ENCODE assay signal across 14 cellular contexts in the genomic region with DNA sequence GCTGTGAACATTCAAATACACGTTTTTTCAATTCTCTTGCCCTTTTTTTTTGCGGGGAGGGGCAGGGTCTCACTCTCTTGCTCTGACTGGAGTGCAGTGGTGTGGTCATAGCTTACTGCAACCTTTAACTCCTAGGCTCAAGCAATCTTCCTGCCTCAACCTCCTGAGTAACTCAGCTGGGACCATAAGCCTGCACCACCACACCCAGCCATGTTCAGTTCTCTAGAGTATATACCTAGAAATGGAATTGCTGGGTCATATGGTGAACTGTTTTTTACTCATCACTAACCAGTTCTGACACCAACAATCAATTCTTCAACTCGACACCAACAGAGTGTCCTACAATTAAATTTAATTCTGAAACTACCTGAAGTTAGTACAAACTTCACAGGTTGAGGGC.
A peak's percentile ranks its signal among the peaks of the same experiment; 100 is the strongest.
DNase-seq lines count a peak whose midpoint lies in the region; ATAC-seq, FAIRE-seq and TF ChIP-seq lines count a peak whose summit lies in the region.
"Had no signal": no experiment of that assay in that cellular context is flagged by ENCODE, and none has a peak within 500 bp of the region (broad histone marks: within the 10 kb centered on the region; RNA-seq: fewer than 3 reads in every experiment).

No MANE protein-coding gene starts in this region.

- ATAC-seq in WTC11 (no peak), HG02973 (IDR thresholded peaks at IDR 0.05; ENCODE audit: unreplicated experiment) (no peak)
- no peak for ATAC-seq in naive thymus-derived CD8-positive, alpha-beta T cell

- H3K27ac ChIP-seq in BLaER1 = peak overlapping the region; percentile 19
- peak overlapping the region in 1 of 8 donors; percentile 7 for H3K27ac ChIP-seq in spleen
- H3K27ac ChIP-seq: GM23248 had no signal

- 50 to 67% (median 54%) methylated on average over 3 of the region's 3 CpGs for WGBS in spleen, 5 donors

- no peak overlapping the region for H3K9ac ChIP-seq in BLaER1
- H3K9ac ChIP-seq: GM23248 had no signal

- H3K4me3 ChIP-seq in BLaER1 (no peak overlapping the region), spleen (no peak overlapping the region)
- H3K4me3 ChIP-seq: GM23248 had no signal

- intact Hi-C loops in spleen (cut with DNase I; ENCODE audit: low total_unique reads) = no loop called here

- POLR2A ChIA-PET in WTC11 (lab: Charles Lee) = no interaction called here
- POLR2A ChIA-PET in naive thymus-derived CD8-positive, alpha-beta T cell (lab: Charles Lee) = no interaction called here

- H3K4me2 ChIP-seq in BLaER1 = peak overlapping the region; percentile 63

- no peak for DNase-seq in GM18507 (ENCODE audit: extremely low spot score, insufficient read length, low read depth)
- no peak for DNase-seq in WTC11 (ENCODE audit: low spot score)
- no peak for DNase-seq in naive thymus-derived CD8-positive, alpha-beta T cell
- no peak for DNase-seq in NCI-H1436 (lab: John Stamatoyannopoulos, UW)
- no peak for DNase-seq in spleen
- no peak for DNase-seq in MV-4-11 (lab: John Stamatoyannopoulos, UW)
- DNase-seq: GM23248, islet precursor cell, NCI-H1417 treated with DMSO at 0.1 percent for 48 hours, OCI-M1 had no signal

- H3K9me3 Mint-ChIP-seq in WTC11 = no peaks in the 10 kb centered on the region
- H3K9me3 Mint-ChIP-seq in naive thymus-derived CD8-positive, alpha-beta T cell = no peaks in the 10 kb centered on the region

- peaks cover 65% of the 10 kb centered on the region for H3K36me3 ChIP-seq in BLaER1
- H3K36me3 ChIP-seq in spleen = peaks cover 2 to 61% (median 20%) of the 10 kb centered on the region in 6 donors

- TF ChIP-seq POLR2A in spleen (IDR thresholded peaks at IDR 0.05) = no peak

- CTCF ChIA-PET in WTC11 (lab: Charles Lee) = no interaction called here

- peaks cover 57% of the 10 kb centered on the region for H3K4me1 Mint-ChIP-seq in WTC11
- H3K4me1 Mint-ChIP-seq in naive thymus-derived CD8-positive, alpha-beta T cell = peaks cover 33 to 90% (median 75%) of the 10 kb centered on the region in 4 donors

- H3K4me1 ChIP-seq in BLaER1 = peaks cover 93% of the 10 kb centered on the region
- peaks cover 74 to 100% (median 95%) of the 10 kb centered on the region in 6 donors for H3K4me1 ChIP-seq in spleen

- no peak for TF ChIP-seq CTCF in WTC11 (IDR thresholded peaks at IDR 0.05)
- no peak for TF ChIP-seq CTCF in spleen (IDR thresholded peaks at IDR 0.05 in 8 of 11, conservative IDR thresholded peaks at IDR 0.05 in 3 of 11)

- H3K36me3 Mint-ChIP-seq in WTC11 = peaks cover 42% of the 10 kb centered on the region
- H3K36me3 Mint-ChIP-seq in naive thymus-derived CD8-positive, alpha-beta T cell = peaks cover 0 to 58% (median 10%) of the 10 kb centered on the region in 3 donors

- no peaks in the 10 kb centered on the region for H3K27me3 Mint-ChIP-seq in WTC11 (ENCODE audit: low read depth)
- H3K27me3 Mint-ChIP-seq in naive thymus-derived CD8-positive, alpha-beta T cell = no peaks in the 10 kb centered on the region

- H3K9me3 ChIP-seq in BLaER1 (no peaks in the 10 kb centered on the region), spleen (no peaks in the 10 kb centered on the region)
- H3K9me3 ChIP-seq: ascending aorta had no signal

- peak overlapping the region; percentile 49; the same call in 1 of the 2 replicates for H3K27ac Mint-ChIP-seq in WTC11
- H3K27ac Mint-ChIP-seq in naive thymus-derived CD8-positive, alpha-beta T cell = peak overlapping the region in 9 of 10 donors; percentile 14 to 84 (median 48)

- H3K27me3 ChIP-seq in BLaER1 = no peaks in the 10 kb centered on the region
- no peaks in the 10 kb centered on the region for H3K27me3 ChIP-seq in spleen (replicated peaks in 1 of 7)
- H3K27me3 ChIP-seq: ascending aorta had no signal

- FAIRE-seq in GM18507 (lab: Jason Lieb, UNC) = peak; percentile 68
- FAIRE-seq: TTC549 had no signal

- no peak overlapping the region for H3K4me3 Mint-ChIP-seq in WTC11
- H3K4me3 Mint-ChIP-seq in naive thymus-derived CD8-positive, alpha-beta T cell = peak overlapping the region in 8 of 10 donors; percentile 10 to 62 (median 30)

- H4K20me1 ChIP-seq in BLaER1 = peaks cover 100% of the 10 kb centered on the region

TF ChIP-seq in WTC11, 78 proteins besides CTCF, POLR2A, EP300 and RAD21:
- TF ChIP-seq ZBTB21 (CRISPR knock-in tag; IDR thresholded peaks at IDR 0.05; ENCODE audit: borderline replicate concordance) = no peak
- TF ChIP-seq FOXK1 (CRISPR knock-in tag; IDR thresholded peaks at IDR 0.05) = no peak
- TF ChIP-seq PRRX2 (CRISPR knock-in tag; IDR thresholded peaks at IDR 0.05) = no peak
- TF ChIP-seq, protein P1, sequence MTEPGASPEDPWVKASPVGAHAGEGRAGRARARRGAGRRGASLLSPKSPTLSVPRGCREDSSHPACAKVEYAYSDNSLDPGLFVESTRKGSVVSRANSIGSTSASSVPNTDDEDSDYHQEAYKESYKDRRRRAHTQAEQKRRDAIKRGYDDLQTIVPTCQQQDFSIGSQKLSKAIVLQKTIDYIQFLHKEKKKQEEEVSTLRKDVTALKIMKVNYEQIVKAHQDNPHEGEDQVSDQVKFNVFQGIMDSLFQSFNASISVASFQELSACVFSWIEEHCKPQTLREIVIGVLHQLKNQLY (CRISPR knock-in tag; IDR thresholded peaks at IDR 0.05) = no peak
- TF ChIP-seq CDX4 (CRISPR knock-in tag; IDR thresholded peaks at IDR 0.05; ENCODE audit: borderline replicate concordance) = no peak
- no peak for TF ChIP-seq ZNF263 (CRISPR knock-in tag; IDR thresholded peaks at IDR 0.05; ENCODE audit: low read depth)
- TF ChIP-seq ZNF219 (CRISPR knock-in tag; IDR thresholded peaks at IDR 0.05; ENCODE audit: borderline replicate concordance) = no peak
- TF ChIP-seq CBFB (CRISPR knock-in tag; IDR thresholded peaks at IDR 0.05; ENCODE audit: low read depth) = no peak
- TF ChIP-seq ETV6 (CRISPR knock-in tag; IDR thresholded peaks at IDR 0.05) = no peak
- TF ChIP-seq GRHL2 (CRISPR knock-in tag; IDR thresholded peaks at IDR 0.05; ENCODE audit: insufficient replicate concordance, severe bottlenecking) = no peak
- TF ChIP-seq, protein P2, sequence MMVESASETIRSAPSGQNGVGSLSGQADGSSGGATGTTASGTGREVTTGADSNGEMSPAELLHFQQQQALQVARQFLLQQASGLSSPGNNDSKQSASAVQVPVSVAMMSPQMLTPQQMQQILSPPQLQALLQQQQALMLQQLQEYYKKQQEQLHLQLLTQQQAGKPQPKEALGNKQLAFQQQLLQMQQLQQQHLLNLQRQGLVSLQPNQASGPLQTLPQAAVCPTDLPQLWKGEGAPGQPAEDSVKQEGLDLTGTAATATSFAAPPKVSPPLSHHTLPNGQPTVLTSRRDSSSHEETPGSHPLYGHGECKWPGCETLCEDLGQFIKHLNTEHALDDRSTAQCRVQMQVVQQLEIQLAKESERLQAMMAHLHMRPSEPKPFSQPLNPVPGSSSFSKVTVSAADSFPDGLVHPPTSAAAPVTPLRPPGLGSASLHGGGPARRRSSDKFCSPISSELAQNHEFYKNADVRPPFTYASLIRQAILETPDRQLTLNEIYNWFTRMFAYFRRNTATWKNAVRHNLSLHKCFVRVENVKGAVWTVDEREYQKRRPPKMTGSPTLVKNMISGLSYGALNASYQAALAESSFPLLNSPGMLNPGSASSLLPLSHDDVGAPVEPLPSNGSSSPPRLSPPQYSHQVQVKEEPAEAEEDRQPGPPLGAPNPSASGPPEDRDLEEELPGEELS (CRISPR knock-in tag; IDR thresholded peaks at IDR 0.05) = no peak
- no peak for TF ChIP-seq CREB1 (CRISPR knock-in tag; IDR thresholded peaks at IDR 0.05)
- TF ChIP-seq FOXP1 (CRISPR knock-in tag; IDR thresholded peaks at IDR 0.05; ENCODE audit: borderline replicate concordance) = no peak
- no peak for TF ChIP-seq ZNF138 (CRISPR knock-in tag; conservative IDR thresholded peaks at IDR 0.05)
